11 cellular contexts compared by ENCODE assay signal in the genomic region with DNA sequence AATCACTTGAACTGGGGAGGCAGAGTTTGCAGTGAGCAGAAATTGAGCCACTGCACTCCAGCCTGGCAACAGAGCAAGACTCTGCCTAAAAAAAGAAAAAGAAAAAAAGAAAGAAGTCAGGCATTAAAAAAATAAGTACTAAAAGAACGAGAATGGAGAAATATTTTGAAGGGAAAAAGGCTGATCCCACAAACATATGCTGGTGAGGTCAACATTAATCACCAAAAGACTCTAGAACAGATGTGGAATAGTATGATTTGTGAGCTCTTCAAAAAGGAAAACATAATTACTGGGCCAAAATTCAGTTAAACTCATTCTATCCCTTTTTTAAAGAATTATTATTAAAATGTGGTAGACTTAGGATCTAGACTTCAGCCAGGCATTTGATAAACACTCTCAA.
A peak's percentile ranks its signal among the peaks of the same experiment; 100 is the strongest.
DNase-seq lines count a peak whose midpoint lies in the region; ATAC-seq and TF ChIP-seq lines count a peak whose summit lies in the region.
"Had no signal": no experiment of that assay in that cellular context is flagged by ENCODE, and none has a peak within 500 bp of the region (broad histone marks: within the 10 kb centered on the region; RNA-seq: fewer than 3 reads in every experiment).

No MANE protein-coding gene starts in this region.

- H3K4me1 Mint-ChIP-seq in activated CD4-positive, alpha-beta T cell treated with anti-CD3 and anti-CD28 coated beads, Interleukin-2, amount 10 ng/mL, durations not matched to agents 7 days and 5 days = no peaks in the 10 kb centered on the region
- H3K4me1 Mint-ChIP-seq in activated CD8-positive, alpha-beta memory T cell treated with anti-CD3 and anti-CD28 coated beads, Interleukin-2, amount 10 ng/mL, durations not matched to agents 7 days and 5 days = no peaks in the 10 kb centered on the region
- H3K4me1 Mint-ChIP-seq: CD4-positive, alpha-beta memory T cell; GM23338; H9 had no signal

- H3K4me3 ChIP-seq in ascending aorta (no peak overlapping the region), fibroblast of mammary gland (ENCODE audit: control insufficient read depth, low read depth, low read length) (no peak overlapping the region), parathyroid adenoma (ENCODE audit: low read depth, low read length) (no peak overlapping the region)
- H3K4me3 ChIP-seq: GM23338 had no signal

- TF ChIP-seq CTCF in ascending aorta (IDR thresholded peaks at IDR 0.05) (no peak), fibroblast of mammary gland (conservative IDR thresholded peaks at IDR 0.05; ENCODE audit: control insufficient read depth, insufficient read depth, low read depth, low read length) (no peak), parathyroid adenoma (IDR thresholded peaks at IDR 0.05) (no peak)

- no peaks in the 10 kb centered on the region for H3K36me3 Mint-ChIP-seq in activated CD4-positive, alpha-beta T cell treated with anti-CD3 and anti-CD28 coated beads, Interleukin-2, amount 10 ng/mL, durations not matched to agents 7 days and 5 days (ENCODE audit: low read depth)
- H3K36me3 Mint-ChIP-seq in activated CD8-positive, alpha-beta memory T cell treated with anti-CD3 and anti-CD28 coated beads, Interleukin-2, amount 10 ng/mL, durations not matched to agents 7 days and 5 days = no peaks in the 10 kb centered on the region
- H3K36me3 Mint-ChIP-seq: CD4-positive, alpha-beta memory T cell had no signal

- ATAC-seq in activated CD8-positive, alpha-beta memory T cell treated with anti-CD3 and anti-CD28 coated beads, Interleukin-2, amount 10 ng/mL, durations not matched to agents 7 days and 5 days = no peak

- no peak overlapping the region for H3K9ac ChIP-seq in parathyroid adenoma

- peaks cover 0 to 3% of the 10 kb centered on the region in 2 donors for H3K9me3 ChIP-seq in ascending aorta
- H3K9me3 ChIP-seq in parathyroid adenoma (ENCODE audit: control insufficient read depth, low read length) = no peaks in the 10 kb centered on the region

- no peak overlapping the region for H3K4me2 ChIP-seq in parathyroid adenoma (ENCODE audit: low read length)
- H3K4me2 ChIP-seq: GM23338 had no signal

- H3K79me2 ChIP-seq in parathyroid adenoma = no peaks in the 10 kb centered on the region

- no peaks in the 10 kb centered on the region for H3K9me3 Mint-ChIP-seq in activated CD4-positive, alpha-beta T cell treated with anti-CD3 and anti-CD28 coated beads, Interleukin-2, amount 10 ng/mL, durations not matched to agents 7 days and 5 days
- peaks cover 2% of the 10 kb centered on the region for H3K9me3 Mint-ChIP-seq in activated CD8-positive, alpha-beta memory T cell treated with anti-CD3 and anti-CD28 coated beads, Interleukin-2, amount 10 ng/mL, durations not matched to agents 7 days and 5 days (ENCODE audit: low read depth)
- H3K9me3 Mint-ChIP-seq: GM23338, H9 had no signal

- no peaks in the 10 kb centered on the region for H3K27me3 Mint-ChIP-seq in activated CD4-positive, alpha-beta T cell treated with anti-CD3 and anti-CD28 coated beads, Interleukin-2, amount 10 ng/mL, durations not matched to agents 7 days and 5 days
- H3K27me3 Mint-ChIP-seq in activated CD8-positive, alpha-beta memory T cell treated with anti-CD3 and anti-CD28 coated beads, Interleukin-2, amount 10 ng/mL, durations not matched to agents 7 days and 5 days = no peaks in the 10 kb centered on the region

- H3K4me1 ChIP-seq in ascending aorta (no peaks in the 10 kb centered on the region), parathyroid adenoma (peaks cover 5% of the 10 kb centered on the region)

- no peak overlapping the region for H3K4me3 Mint-ChIP-seq in activated CD4-positive, alpha-beta T cell treated with anti-CD3 and anti-CD28 coated beads, Interleukin-2, amount 10 ng/mL, durations not matched to agents 7 days and 5 days
- no peak overlapping the region for H3K4me3 Mint-ChIP-seq in activated CD8-positive, alpha-beta memory T cell treated with anti-CD3 and anti-CD28 coated beads, Interleukin-2, amount 10 ng/mL, durations not matched to agents 7 days and 5 days
- H3K4me3 Mint-ChIP-seq: CD4-positive, alpha-beta memory T cell; GM23338; H9 had no signal

- CTCF ChIA-PET in activated CD4-positive, alpha-beta T cell treated with anti-CD3 and anti-CD28 coated beads, Interleukin-2, amount 10 ng/mL, durations not matched to agents 7 days and 5 days (lab: Charles Lee) = no interaction called here
- CTCF ChIA-PET in activated CD8-positive, alpha-beta memory T cell treated with anti-CD3 and anti-CD28 coated beads, Interleukin-2, amount 10 ng/mL, durations not matched to agents 7 days and 5 days (lab: Charles Lee) = interaction anchor here (0.6 kb wide), 1 partner anchor 196 kb away, joined by 3 read pairs; no protein-coding TSS in a partner anchor

- DNase-seq in ascending aorta (ENCODE audit: low spot score in 2 of 2) (no peak), fibroblast of mammary gland (ENCODE audit: low read depth) (peak; percentile 43), NCI-H1436 (lab: John Stamatoyannopoulos, UW) (no peak)
- DNase-seq in activated CD4-positive, alpha-beta T cell treated with anti-CD3 and anti-CD28 coated beads, Interleukin-2, amount 10 ng/mL, durations not matched to agents 7 days and 5 days = no peak
- no peak for DNase-seq in activated CD8-positive, alpha-beta memory T cell treated with anti-CD3 and anti-CD28 coated beads, Interleukin-2, amount 10 ng/mL, durations not matched to agents 7 days and 5 days
- DNase-seq: 8988T; CD4-positive, alpha-beta memory T cell; DND-41; H9 had no signal

- intact Hi-C loops in ascending aorta (cut with DNase I) = loop anchor here (10.0 kb wide), 1 partner anchor 140 kb away; no protein-coding TSS in a partner anchor

- H3K27ac ChIP-seq in ascending aorta (peak overlapping the region; percentile 58 to 61), parathyroid adenoma (no peak overlapping the region)

- no peak overlapping the region for H3K27ac Mint-ChIP-seq in activated CD4-positive, alpha-beta T cell treated with anti-CD3 and anti-CD28 coated beads, Interleukin-2, amount 10 ng/mL, durations not matched to agents 7 days and 5 days
- no peak overlapping the region for H3K27ac Mint-ChIP-seq in activated CD8-positive, alpha-beta memory T cell treated with anti-CD3 and anti-CD28 coated beads, Interleukin-2, amount 10 ng/mL, durations not matched to agents 7 days and 5 days
- H3K27ac Mint-ChIP-seq: CD4-positive, alpha-beta memory T cell; GM23338; H9 had no signal

- POLR2A ChIA-PET in activated CD4-positive, alpha-beta T cell treated with anti-CD3 and anti-CD28 coated beads, Interleukin-2, amount 10 ng/mL, durations not matched to agents 7 days and 5 days (lab: Charles Lee) = no interaction called here

- H3K36me3 ChIP-seq in ascending aorta (no peaks in the 10 kb centered on the region), parathyroid adenoma (ENCODE audit: control insufficient read depth, insufficient read depth, low read length) (no peaks in the 10 kb centered on the region)

- peak overlapping the region; percentile 12 for H2AFZ ChIP-seq in parathyroid adenoma
- H2AFZ ChIP-seq: GM23338 had no signal

- H3K27me3 ChIP-seq in ascending aorta (no peaks in the 10 kb centered on the region), parathyroid adenoma (ENCODE audit: control insufficient read depth, insufficient read depth, low read length) (no peaks in the 10 kb centered on the region)
